In the genomic region with DNA sequence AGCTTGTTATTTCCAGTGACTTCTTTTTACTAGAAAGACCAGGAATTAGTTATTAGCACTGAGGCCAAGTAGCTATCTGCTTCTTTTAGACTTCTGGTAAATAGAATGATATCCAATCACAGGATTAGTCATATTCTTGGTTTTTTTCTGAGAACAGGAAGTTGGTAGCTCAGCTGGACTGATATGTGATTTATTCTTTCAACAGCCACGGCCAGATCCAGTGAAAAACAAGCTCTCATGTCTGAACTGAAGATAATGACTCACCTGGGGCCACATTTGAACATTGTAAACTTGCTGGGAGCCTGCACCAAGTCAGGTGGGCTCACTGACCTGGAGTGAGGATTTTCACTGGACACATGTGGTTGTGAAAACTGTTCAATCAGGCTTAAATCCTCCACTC, we compare ENCODE assay signal across 1 cellular context.
TF ChIP-seq lines count a peak whose summit lies in the region.

No MANE protein-coding gene starts in this region.

TF ChIP-seq in SK-N-SH, 30 proteins besides CTCF, POLR2A, EP300 and RAD21 (continued from another document):
- TF ChIP-seq, protein P1, sequence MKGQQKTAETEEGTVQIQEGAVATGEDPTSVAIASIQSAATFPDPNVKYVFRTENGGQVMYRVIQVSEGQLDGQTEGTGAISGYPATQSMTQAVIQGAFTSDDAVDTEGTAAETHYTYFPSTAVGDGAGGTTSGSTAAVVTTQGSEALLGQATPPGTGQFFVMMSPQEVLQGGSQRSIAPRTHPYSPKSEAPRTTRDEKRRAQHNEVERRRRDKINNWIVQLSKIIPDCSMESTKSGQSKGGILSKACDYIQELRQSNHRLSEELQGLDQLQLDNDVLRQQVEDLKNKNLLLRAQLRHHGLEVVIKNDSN (IDR thresholded peaks at IDR 0.05; ENCODE audit: borderline replicate concordance, low read depth) = 0 out of 2 replicates have a peak, but pooled peaks have one; percentile 20
- TF ChIP-seq, protein P2, sequence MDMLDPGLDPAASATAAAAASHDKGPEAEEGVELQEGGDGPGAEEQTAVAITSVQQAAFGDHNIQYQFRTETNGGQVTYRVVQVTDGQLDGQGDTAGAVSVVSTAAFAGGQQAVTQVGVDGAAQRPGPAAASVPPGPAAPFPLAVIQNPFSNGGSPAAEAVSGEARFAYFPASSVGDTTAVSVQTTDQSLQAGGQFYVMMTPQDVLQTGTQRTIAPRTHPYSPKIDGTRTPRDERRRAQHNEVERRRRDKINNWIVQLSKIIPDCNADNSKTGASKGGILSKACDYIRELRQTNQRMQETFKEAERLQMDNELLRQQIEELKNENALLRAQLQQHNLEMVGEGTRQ (IDR thresholded peaks at IDR 0.05; ENCODE audit: borderline replicate concordance, low read depth, low read length) = no peak
- TF ChIP-seq NFIC (IDR thresholded peaks at IDR 0.05; ENCODE audit: borderline replicate concordance) (peak; percentile 51; the same call in 1 of the 2 replicates), GABPA (IDR thresholded peaks at IDR 0.05; ENCODE audit: low read depth) (peak; percentile 38; the same call in 1 of the 2 replicates), YY1 (IDR thresholded peaks at IDR 0.05; ENCODE audit: low read depth) (no peak)
- TF ChIP-seq, protein P3, sequence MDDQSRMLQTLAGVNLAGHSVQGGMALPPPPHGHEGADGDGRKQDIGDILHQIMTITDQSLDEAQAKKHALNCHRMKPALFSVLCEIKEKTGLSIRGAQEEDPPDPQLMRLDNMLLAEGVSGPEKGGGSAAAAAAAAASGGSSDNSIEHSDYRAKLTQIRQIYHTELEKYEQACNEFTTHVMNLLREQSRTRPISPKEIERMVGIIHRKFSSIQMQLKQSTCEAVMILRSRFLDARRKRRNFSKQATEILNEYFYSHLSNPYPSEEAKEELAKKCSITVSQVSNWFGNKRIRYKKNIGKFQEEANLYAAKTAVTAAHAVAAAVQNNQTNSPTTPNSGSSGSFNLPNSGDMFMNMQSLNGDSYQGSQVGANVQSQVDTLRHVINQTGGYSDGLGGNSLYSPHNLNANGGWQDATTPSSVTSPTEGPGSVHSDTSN (IDR thresholded peaks at IDR 0.05) = peak; percentile 94
- TF ChIP-seq, protein P4, sequence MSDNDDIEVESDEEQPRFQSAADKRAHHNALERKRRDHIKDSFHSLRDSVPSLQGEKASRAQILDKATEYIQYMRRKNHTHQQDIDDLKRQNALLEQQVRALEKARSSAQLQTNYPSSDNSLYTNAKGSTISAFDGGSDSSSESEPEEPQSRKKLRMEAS (IDR thresholded peaks at IDR 0.05; ENCODE audit: low read depth) = no peak
